Comparison of ENCODE assay signal across 8 cellular contexts in the genomic region with DNA sequence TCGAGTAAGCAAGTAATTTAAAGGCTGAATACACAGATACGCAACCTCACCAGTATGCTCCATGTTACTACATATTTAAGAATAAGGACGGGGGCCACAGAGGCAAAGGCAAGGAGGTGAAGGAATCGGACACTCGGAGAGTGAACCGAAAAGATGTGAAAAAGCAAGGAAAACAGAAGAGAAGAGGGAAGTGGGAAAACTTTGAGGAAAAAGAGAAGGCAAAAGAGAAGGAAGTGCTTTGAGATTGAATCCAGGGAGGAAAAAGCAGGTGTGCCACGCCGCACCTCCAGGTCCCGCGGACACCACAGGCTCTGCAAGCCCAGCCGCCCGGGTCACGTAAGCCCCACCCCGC. TPM values are rescaled to one million over a fixed set of nuclear protein-coding genes. Genes with fewer than 3 reads are reported as not detected.
A peak's percentile ranks its signal among the peaks of the same experiment; 100 is the strongest.
DNase-seq lines count a peak whose midpoint lies in the region; ATAC-seq, FAIRE-seq and TF ChIP-seq lines count a peak whose summit lies in the region.

No MANE protein-coding gene starts in this region.

- CTCF ChIA-PET in CD8-positive, alpha-beta memory T cell (lab: Charles Lee) = no interaction called here

- H3K9me3 Mint-ChIP-seq in CD8-positive, alpha-beta memory T cell = no peaks in the 10 kb centered on the region

- peak overlapping the region; percentile 75 for H3K27ac ChIP-seq in CD8-positive, alpha-beta memory T cell (ENCODE audit: low read depth, low read length)
- H3K27ac ChIP-seq in esophagus (ENCODE audit: low read depth in 2 of 2, low read length in 1 of 2) (peak overlapping the region; percentile 60 to 84), pancreas (peak overlapping the region; percentile 62 to 86 (median 82))

- TF ChIP-seq CTCF in pancreas (IDR thresholded peaks at IDR 0.05) = no peak

- H3K27ac Mint-ChIP-seq in CD8-positive, alpha-beta memory T cell = peak overlapping the region; percentile 82 to 98 (median 94)

- ATAC-seq in GM21717 (IDR thresholded peaks at IDR 0.05; ENCODE audit: unreplicated experiment) = peak; percentile 8
- peak in 3 of 4 donors; percentile 4 to 12 (median 7) for ATAC-seq in pancreas
- no peak for ATAC-seq in HG03354 (IDR thresholded peaks at IDR 0.05; ENCODE audit: poor library complexity, severe bottlenecking, unreplicated experiment)
- no peak for ATAC-seq in HG02852 (IDR thresholded peaks at IDR 0.05; ENCODE audit: unreplicated experiment)

- no peaks in the 10 kb centered on the region for H3K27me3 ChIP-seq in CD8-positive, alpha-beta memory T cell (ENCODE audit: insufficient read depth, low read length, poor library complexity, severe bottlenecking)
- no peaks in the 10 kb centered on the region for H3K27me3 ChIP-seq in esophagus (ENCODE audit: control insufficient read depth in 1 of 2, insufficient read depth in 2 of 2, low read length in 2 of 2)
- no peaks in the 10 kb centered on the region for H3K27me3 ChIP-seq in pancreas

- DNase-seq in CD8-positive, alpha-beta memory T cell = no peak
- peak; percentile 20 for DNase-seq in OCI-M2 (lab: John Stamatoyannopoulos, UW; ENCODE audit: unreplicated experiment)
- DNase-seq in pancreas = no peak
- DNase-seq in NCI-H2107 (lab: John Stamatoyannopoulos, UW) = no peak

- H3K27me3 Mint-ChIP-seq in CD8-positive, alpha-beta memory T cell = no peaks in the 10 kb centered on the region

- 1% methylated on average over 6 to 14 of the region's 14 CpGs for WGBS in esophagus, 2 donors
- 0 to 1% methylated on average over 10 to 14 of the region's 14 CpGs for WGBS in pancreas, 2 donors

- H3K36me3 ChIP-seq in CD8-positive, alpha-beta memory T cell (ENCODE audit: insufficient read depth, low read length) = no peaks in the 10 kb centered on the region
- H3K36me3 ChIP-seq in esophagus (ENCODE audit: control insufficient read depth in 2 of 2, insufficient read depth in 2 of 2, low read length in 1 of 2) (no peaks in the 10 kb centered on the region), pancreas (no peaks in the 10 kb centered on the region)

- peaks cover 27 to 56% (median 44%) of the 10 kb centered on the region in 3 donors for H3K4me1 Mint-ChIP-seq in CD8-positive, alpha-beta memory T cell

- H3K4me3 ChIP-seq in CD8-positive, alpha-beta memory T cell (ENCODE audit: low read length) = peak overlapping the region; percentile 91
- peak overlapping the region; percentile 33 to 57 for H3K4me3 ChIP-seq in esophagus (ENCODE audit: low read depth in 1 of 2, low read length in 2 of 2)
- H3K4me3 ChIP-seq in pancreas = peak overlapping the region in 3 of 4 donors; percentile 36 to 86 (median 70)

- POLR2A ChIA-PET in CD8-positive, alpha-beta memory T cell (lab: Charles Lee) = interaction anchor here (0.6 to 2.0 kb wide), 7 partner anchors 11 to 568 kb away, joined by 3 to 10 read pairs (median 4); a partner anchor contains a TSS

- H3K4me1 ChIP-seq in CD8-positive, alpha-beta memory T cell (ENCODE audit: insufficient read depth, low read length) = peaks cover 27% of the 10 kb centered on the region
- H3K4me1 ChIP-seq in esophagus (ENCODE audit: control insufficient read depth in 2 of 2, insufficient read depth in 2 of 2, low read length in 1 of 2) = peaks cover 0 to 5% of the 10 kb centered on the region in 2 donors
- peaks cover 4 to 20% (median 17%) of the 10 kb centered on the region in 3 donors for H3K4me1 ChIP-seq in pancreas

- intact Hi-C loops in pancreas (cut with DNase I) = no loop called here

- H3K36me3 Mint-ChIP-seq in CD8-positive, alpha-beta memory T cell = peaks cover 0 to 28% (median 0%) of the 10 kb centered on the region in 3 donors

- no peaks in the 10 kb centered on the region for H3K9me3 ChIP-seq in CD8-positive, alpha-beta memory T cell (ENCODE audit: low read length)
- H3K9me3 ChIP-seq in esophagus (ENCODE audit: control insufficient read depth in 2 of 2, insufficient read depth in 1 of 2, low read depth in 1 of 2, low read length in 1 of 2) (no peaks in the 10 kb centered on the region), pancreas (no peaks in the 10 kb centered on the region)

- FAIRE-seq in pancreas (lab: Jason Lieb, UNC) = no peak

- H3K4me3 Mint-ChIP-seq in CD8-positive, alpha-beta memory T cell = peak overlapping the region; percentile 86 to 96 (median 95)

RNA-seq across cellular contexts. Expression of a gene that starts 0.4 kb away (rescaled TPM):
- 10 to 100 TPM; 49.6 to 57.0 TPM for total RNA-seq in CD8-positive, alpha-beta memory T cell
- 11.0 TPM for polyA plus RNA-seq in CD8-positive, alpha-beta memory T cell
- polyA plus RNA-seq in esophagus = 1 to 10 TPM; 8.8 to 9.2 TPM
- total RNA-seq in pancreas = 10 to 100 TPM; 16.1 to 23.4 (median 19.0) TPM
- polyA plus RNA-seq in pancreas = 1 to 10 TPM; 4.6 to 6.2 TPM

RNA-seq across cellular contexts. Expression of a gene that starts 4.7 kb away (rescaled TPM):
- total RNA-seq in CD8-positive, alpha-beta memory T cell = 100 to 1,000 TPM; 130 to 133 TPM
- polyA plus RNA-seq in CD8-positive, alpha-beta memory T cell = 115 TPM
- polyA plus RNA-seq in esophagus = 10 to 100 TPM; 59.0 to 82.0 TPM
- 10 to 100 TPM; 14.8 to 26.8 (median 20.1) TPM for total RNA-seq in pancreas
- polyA plus RNA-seq in pancreas = 10 to 100 TPM; 41.1 to 47.6 TPM

Comparison
In these comparisons a context has a peak if more than half of its experiments do, and no peak if none do; other contexts are left out.
1. ATAC-seq: peak in GM21717 (single experiment) and pancreas (3 of 4); none in HG03354 (single experiment) and HG02852 (single experiment).
2. Peak in every context shown above with its lines, with median percentiles within 50 percentile points of each other: H3K27ac ChIP-seq and H3K4me3 ChIP-seq.